Comparison of ENCODE assay signal across 16 cellular contexts in genomic region chr1:202140833-202141232, GRCh38. TPM values are rescaled to one million over a fixed set of nuclear protein-coding genes. Genes with fewer than 3 reads are reported as not detected.
"Had no signal": no experiment of that assay in that cellular context is flagged by ENCODE, and none has a peak within 500 bp of the region (broad histone marks: within the 10 kb centered on the region; RNA-seq: fewer than 3 reads in every experiment).

No MANE protein-coding gene starts in this region.

- H3K27ac ChIP-seq: adrenal gland, hepatocyte, parathyroid adenoma had no signal

- ATAC-seq: activated CD4-positive, CD25-positive, alpha-beta regulatory T cell treated with anti-CD3 and anti-CD28 coated beads, Interleukin-2, amount 50 U/mL, for 24 hours; left ventricle myocardium superior had no signal

- DNase-seq: activated CD4-positive, alpha-beta T cell treated with anti-CD3 and anti-CD28 coated beads, Interleukin-2, amount 50 U/mL, for 48 hours; activated naive CD4-positive, alpha-beta T cell treated with Interleukin-2 at 50 U/mL for 16 hours; central memory CD4-positive, alpha-beta T cell; effector memory CD4-positive, alpha-beta T cell; erythroblast; left ventricle myocardium superior; mesendoderm; stimulated activated CD4-positive, alpha-beta T cell treated with anti-CD3 and anti-CD28 coated beads, Interleukin-15, amount 100 ng/mL, for 24 hours; stimulated activated CD4-positive, alpha-beta T cell treated with anti-CD3 and anti-CD28 coated beads, Interleukin-4, amount 100 ng/mL, for 24 hours had no signal

- H3K27me3 ChIP-seq: adrenal gland, hepatocyte, tibial nerve had no signal

- H3K9me3 ChIP-seq: adrenal gland, tibial nerve had no signal

- H3K4me3 ChIP-seq: adrenal gland, hepatocyte, tibial nerve had no signal

- H3K9ac ChIP-seq: parathyroid adenoma had no signal

RNA-seq across cellular contexts. Expression of gene GPR37L1, which starts 18.1 kb away (rescaled TPM):
- total RNA-seq: hepatocyte had no signal
- polyA plus RNA-seq: neural cell had no signal

RNA-seq across cellular contexts. Expression of gene PTPN7, which starts 19.6 kb away (rescaled TPM):
- total RNA-seq: hepatocyte, renal cortical epithelial cell had no signal

RNA-seq across cellular contexts. Expression of gene LGR6, which starts 52.8 kb away (rescaled TPM):
- polyA plus RNA-seq: neural cell had no signal
